8 cellular contexts compared by ENCODE assay signal in genomic region chr9:110152704-110153374, GRCh38. TPM values are rescaled to one million over a fixed set of nuclear protein-coding genes. Genes with fewer than 3 reads are reported as not detected.
A peak's percentile ranks its signal among the peaks of the same experiment; 100 is the strongest.
DNase-seq lines count a peak whose midpoint lies in the region; ATAC-seq lines count a peak whose summit lies in the region.

No MANE protein-coding gene starts in this region.

- H3K36me3 Mint-ChIP-seq in memory B cell = peaks cover 30% of the 10 kb centered on the region

- ATAC-seq in memory B cell (ENCODE audit: low read depth) = peak; percentile 20
- ATAC-seq in GM18520 (IDR thresholded peaks at IDR 0.05; ENCODE audit: unreplicated experiment) = no peak

- peak; percentile 39 to 84 (median 59) for DNase-seq in NCI-H1417 (lab: John Stamatoyannopoulos, UW)
- no peak for DNase-seq in NCI-H1417 treated with DMSO at 0.1 percent for 48 hours (lab: John Stamatoyannopoulos, UW)
- DNase-seq in HT-29 (ENCODE audit: low spot score) = peak; percentile 69
- DNase-seq in NOMO-1 treated with dmso at 0.1 percent for 144 hours (lab: John Stamatoyannopoulos, UW; ENCODE audit: unreplicated experiment) = peak; percentile 63
- peak; percentile 37 for DNase-seq in cerebellar cortex (ENCODE audit: low spot score)
- DNase-seq in memory B cell (ENCODE audit: low spot score in 2 of 2) = peak; percentile 33 to 52
- DNase-seq in ecto neural progenitor cell (ENCODE audit: low spot score) = no peak

- peak overlapping the region; percentile 93 for H3K27ac Mint-ChIP-seq in memory B cell

- H3K27me3 Mint-ChIP-seq in memory B cell = no peaks in the 10 kb centered on the region

- H3K4me3 Mint-ChIP-seq in memory B cell = peak overlapping the region; percentile 73

- peaks cover 4% of the 10 kb centered on the region for H3K9me3 Mint-ChIP-seq in memory B cell

- peaks cover 67% of the 10 kb centered on the region for H3K4me1 Mint-ChIP-seq in memory B cell

RNA-seq across cellular contexts. Expression of gene C9orf152, which starts 55.1 kb away (rescaled TPM):
- 3.3 and 3.5 TPM in 2 replicates for total RNA-seq in HT-29 (2014; rRNA removed; shearing (Covaris generic))

Comparison
In these comparisons a context has a peak if more than half of its experiments do, and no peak if none do; other contexts are left out.
1. DNase-seq: peak in NCI-H1417 (3 of 3), HT-29 (single experiment), NOMO-1 treated with dmso at 0.1 percent for 144 hours (single experiment), cerebellar cortex (single experiment) and memory B cell (2 of 2); none in NCI-H1417 treated with DMSO at 0.1 percent for 48 hours (single experiment) and ecto neural progenitor cell (single experiment).